1 cellular context compared by ENCODE assay signal in the genomic region with DNA sequence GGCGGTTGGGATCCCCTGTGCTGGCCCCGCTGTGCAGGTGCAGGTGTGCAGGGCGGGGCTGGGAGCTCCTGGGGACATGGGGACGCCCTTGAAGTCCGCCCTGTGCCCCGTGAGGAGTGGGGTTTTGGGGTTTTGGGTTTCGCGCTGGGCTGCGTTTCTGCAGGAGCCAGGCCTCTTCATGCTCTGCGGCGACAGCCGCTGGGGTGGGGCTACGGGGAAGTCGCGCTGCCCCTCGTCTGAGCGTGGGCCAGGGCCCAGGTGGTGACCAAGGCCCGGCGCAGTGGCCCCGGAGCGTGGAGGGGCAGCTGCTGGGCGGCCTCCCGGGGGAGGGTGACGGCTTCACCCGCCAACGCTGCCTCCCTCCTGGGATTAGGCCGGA.
TF ChIP-seq lines count a peak whose summit lies in the region.

No MANE protein-coding gene starts in this region.

TF ChIP-seq in HepG2, 621 proteins besides CTCF, POLR2A, EP300 and RAD21 (continued from another document):
- TF ChIP-seq, protein P1, sequence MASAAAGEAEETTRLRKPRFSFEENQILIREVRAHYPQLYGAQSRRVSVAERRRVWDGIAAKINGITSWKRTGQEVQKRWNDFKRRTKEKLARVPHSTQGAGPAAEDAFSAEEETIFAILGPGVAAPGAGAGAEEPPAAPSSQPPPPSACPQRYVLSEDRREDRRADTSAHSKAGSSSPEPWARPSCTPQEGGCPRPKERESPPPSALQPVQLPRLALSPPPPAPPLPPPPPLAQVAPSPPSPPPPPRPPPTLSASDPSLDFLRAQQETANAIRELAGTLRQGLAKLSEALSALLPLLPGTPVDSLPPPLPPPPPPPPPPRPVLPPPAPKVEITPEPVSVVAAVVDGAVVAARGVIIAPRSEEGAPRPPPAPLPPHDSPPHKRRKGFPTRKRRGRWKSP (CRISPR knock-in tag; IDR thresholded peaks at IDR 0.05): no peak
- TF ChIP-seq, protein P2, sequence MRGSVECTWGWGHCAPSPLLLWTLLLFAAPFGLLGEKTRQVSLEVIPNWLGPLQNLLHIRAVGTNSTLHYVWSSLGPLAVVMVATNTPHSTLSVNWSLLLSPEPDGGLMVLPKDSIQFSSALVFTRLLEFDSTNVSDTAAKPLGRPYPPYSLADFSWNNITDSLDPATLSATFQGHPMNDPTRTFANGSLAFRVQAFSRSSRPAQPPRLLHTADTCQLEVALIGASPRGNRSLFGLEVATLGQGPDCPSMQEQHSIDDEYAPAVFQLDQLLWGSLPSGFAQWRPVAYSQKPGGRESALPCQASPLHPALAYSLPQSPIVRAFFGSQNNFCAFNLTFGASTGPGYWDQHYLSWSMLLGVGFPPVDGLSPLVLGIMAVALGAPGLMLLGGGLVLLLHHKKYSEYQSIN (CRISPR knock-in tag; IDR thresholded peaks at IDR 0.05; ENCODE audit: borderline replicate concordance): no peak
- TF ChIP-seq ZNF644 (CRISPR knock-in tag; IDR thresholded peaks at IDR 0.05; ENCODE audit: low read depth) (no peak), ETV6 (CRISPR knock-in tag; conservative IDR thresholded peaks at IDR 0.05) (no peak)
- TF ChIP-seq, protein P3, sequence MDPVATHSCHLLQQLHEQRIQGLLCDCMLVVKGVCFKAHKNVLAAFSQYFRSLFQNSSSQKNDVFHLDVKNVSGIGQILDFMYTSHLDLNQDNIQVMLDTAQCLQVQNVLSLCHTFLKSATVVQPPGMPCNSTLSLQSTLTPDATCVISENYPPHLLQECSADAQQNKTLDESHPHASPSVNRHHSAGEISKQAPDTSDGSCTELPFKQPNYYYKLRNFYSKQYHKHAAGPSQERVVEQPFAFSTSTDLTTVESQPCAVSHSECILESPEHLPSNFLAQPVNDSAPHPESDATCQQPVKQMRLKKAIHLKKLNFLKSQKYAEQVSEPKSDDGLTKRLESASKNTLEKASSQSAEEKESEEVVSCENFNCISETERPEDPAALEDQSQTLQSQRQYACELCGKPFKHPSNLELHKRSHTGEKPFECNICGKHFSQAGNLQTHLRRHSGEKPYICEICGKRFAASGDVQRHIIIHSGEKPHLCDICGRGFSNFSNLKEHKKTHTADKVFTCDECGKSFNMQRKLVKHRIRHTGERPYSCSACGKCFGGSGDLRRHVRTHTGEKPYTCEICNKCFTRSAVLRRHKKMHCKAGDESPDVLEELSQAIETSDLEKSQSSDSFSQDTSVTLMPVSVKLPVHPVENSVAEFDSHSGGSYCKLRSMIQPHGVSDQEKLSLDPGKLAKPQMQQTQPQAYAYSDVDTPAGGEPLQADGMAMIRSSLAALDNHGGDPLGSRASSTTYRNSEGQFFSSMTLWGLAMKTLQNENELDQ (CRISPR knock-in tag; IDR thresholded peaks at IDR 0.05; ENCODE audit: borderline replicate concordance): no peak
